14 cellular contexts compared by ENCODE assay signal in the genomic region with DNA sequence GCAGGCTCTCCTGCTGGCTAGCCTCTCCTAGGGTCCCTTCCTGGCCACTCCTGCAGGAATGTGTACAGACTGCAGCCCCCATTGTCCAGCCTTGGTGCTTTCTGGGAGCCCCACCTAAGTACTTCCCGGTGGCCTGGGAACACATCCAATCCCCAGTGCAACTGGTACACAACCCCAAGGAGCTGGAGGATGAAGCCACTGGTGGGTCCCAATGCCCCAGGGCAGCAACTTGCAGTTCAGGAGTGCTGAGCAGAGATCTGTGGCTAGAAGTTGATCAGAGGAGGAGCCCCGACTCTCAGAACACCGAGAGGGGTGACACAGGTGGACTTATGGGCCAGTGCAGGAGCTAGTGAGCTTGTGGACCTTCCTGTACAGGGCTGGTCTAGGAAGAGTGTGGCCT.
DNase-seq lines count a peak whose midpoint lies in the region; ATAC-seq and TF ChIP-seq lines count a peak whose summit lies in the region.
"Had no signal": no experiment of that assay in that cellular context is flagged by ENCODE, and none has a peak within 500 bp of the region (broad histone marks: within the 10 kb centered on the region; RNA-seq: fewer than 3 reads in every experiment).

No MANE protein-coding gene starts in this region.

- no peak for TF ChIP-seq POLR2A in gastroesophageal sphincter (IDR thresholded peaks at IDR 0.05)

- H3K4me1 ChIP-seq in right cardiac atrium (ENCODE audit: control insufficient read depth, insufficient read depth, low read length) = no peaks in the 10 kb centered on the region
- no peaks in the 10 kb centered on the region for H3K4me1 ChIP-seq in gastroesophageal sphincter
- no peaks in the 10 kb centered on the region for H3K4me1 ChIP-seq in upper lobe of right lung
- H3K4me1 ChIP-seq: A549, BLaER1 had no signal

- no peak overlapping the region for H3K4me3 ChIP-seq in right cardiac atrium (ENCODE audit: low read length)
- H3K4me3 ChIP-seq in gastroesophageal sphincter = no peak overlapping the region
- no peak overlapping the region for H3K4me3 ChIP-seq in upper lobe of right lung
- H3K4me3 ChIP-seq: A549, BLaER1 had no signal

- TF ChIP-seq EP300 in gastroesophageal sphincter (IDR thresholded peaks at IDR 0.05) = no peak

- WGBS in right cardiac atrium = 86% methylated on average over 3 of the region's 3 CpGs
- 83% methylated on average over 1 of the region's 3 CpGs; no CpG with 5 or more reads in 1 of the 2 donors for WGBS in gastroesophageal sphincter (ENCODE audit: low coverage in 1 of 2), 2 donors

- intact Hi-C loops in Right ventricle myocardium inferior (cut with DNase I) (no loop called here), right cardiac atrium (cut with DNase I) (no loop called here), sciatic nerve (cut with DNase I) (no loop called here), upper lobe of right lung (cut with DNase I) (no loop called here)

- H3K36me3 ChIP-seq in gastroesophageal sphincter (no peaks in the 10 kb centered on the region), upper lobe of right lung (no peaks in the 10 kb centered on the region)
- H3K36me3 ChIP-seq: BLaER1 had no signal

- ATAC-seq in Right ventricle myocardium inferior (no peak), right cardiac atrium (no peak), gastroesophageal sphincter (peak; percentile 19), sciatic nerve (peak; percentile 32), upper lobe of right lung (peak; percentile 31), HG02571 (IDR thresholded peaks at IDR 0.05; ENCODE audit: unreplicated experiment) (no peak)
- ATAC-seq: A549 had no signal

- peak; percentile 52 for DNase-seq in Right ventricle myocardium inferior (ENCODE audit: missing footprints)
- no peak for DNase-seq in right cardiac atrium
- DNase-seq in sciatic nerve (ENCODE audit: low spot score) = no peak
- DNase-seq in upper lobe of right lung = no peak
- DNase-seq in NCI-H1048 (lab: John Stamatoyannopoulos, UW) = no peak
- DNase-seq in COLO829 (ENCODE audit: low spot score) = no peak
- DNase-seq: CD4-positive, alpha-beta memory T cell; COR-L47; H9 had no signal

- TF ChIP-seq CTCF in gastroesophageal sphincter (IDR thresholded peaks at IDR 0.05) = no peak
- no peak for TF ChIP-seq CTCF in upper lobe of right lung (IDR thresholded peaks at IDR 0.05)

- no peak overlapping the region for H3K27ac ChIP-seq in right cardiac atrium (ENCODE audit: low read length)
- H3K27ac ChIP-seq in gastroesophageal sphincter = no peak overlapping the region
- H3K27ac ChIP-seq in upper lobe of right lung = no peak overlapping the region
- H3K27ac ChIP-seq: 22Rv1, A549, BLaER1 had no signal

- H3K9me3 ChIP-seq in right cardiac atrium (ENCODE audit: control insufficient read depth, low read length) (no peaks in the 10 kb centered on the region), gastroesophageal sphincter (no peaks in the 10 kb centered on the region), upper lobe of right lung (no peaks in the 10 kb centered on the region)
- H3K9me3 ChIP-seq: A549, BLaER1 had no signal

- H3K27me3 ChIP-seq in right cardiac atrium (ENCODE audit: control insufficient read depth, insufficient read depth) = no peaks in the 10 kb centered on the region
- no peaks in the 10 kb centered on the region for H3K27me3 ChIP-seq in gastroesophageal sphincter
- no peaks in the 10 kb centered on the region for H3K27me3 ChIP-seq in upper lobe of right lung
- H3K27me3 ChIP-seq: BLaER1 had no signal

Comparison
In these comparisons a context has a peak if more than half of its experiments do, and no peak if none do; other contexts are left out.
1. ATAC-seq: peak in gastroesophageal sphincter (single experiment), sciatic nerve (single experiment) and upper lobe of right lung (single experiment); none in Right ventricle myocardium inferior (single experiment), right cardiac atrium (0 of 2) and HG02571 (single experiment).